21 cellular contexts compared by ENCODE assay signal in genomic region chr5:158903006-158903405, GRCh38.
A peak's percentile ranks its signal among the peaks of the same experiment; 100 is the strongest.
DNase-seq lines count a peak whose midpoint lies in the region; ATAC-seq and TF ChIP-seq lines count a peak whose summit lies in the region.
"Had no signal": no experiment of that assay in that cellular context is flagged by ENCODE, and none has a peak within 500 bp of the region (broad histone marks: within the 10 kb centered on the region; RNA-seq: fewer than 3 reads in every experiment).

No MANE protein-coding gene starts in this region.

- ATAC-seq in activated B cell treated with CpG ODN at 0.5 μM for 24 hours (ENCODE audit: low read depth) (no peak), naive B cell (ENCODE audit: low read depth in 2 of 2) (no peak), HG03571 (IDR thresholded peaks at IDR 0.05; ENCODE audit: unreplicated experiment) (no peak), HG03095 (IDR thresholded peaks at IDR 0.05; ENCODE audit: unreplicated experiment) (no peak)
- ATAC-seq: Panc1 had no signal

- DNase-seq in NCI-H82 (lab: John Stamatoyannopoulos, UW) (peak; percentile 64), NCI-H82 treated with DMSO at 0.1 percent for 48 hours (lab: John Stamatoyannopoulos, UW; ENCODE audit: unreplicated experiment) (no peak), activated B cell treated with CpG ODN at 0.5 μM for 24 hours (no peak), naive B cell (no peak), dedifferentiated amniotic fluid mesenchymal stem cell (ENCODE audit: extremely low spot score) (no peak), NCI-H1930 (lab: John Stamatoyannopoulos, UW) (no peak)
- DNase-seq: BE2C, Calu3, H9, HFFc6, Kasumi-1, NCI-H1092 treated with DMSO at 0.1 percent for 48 hours, NCI-H1436 treated with DMSO at 0.1 percent for 48 hours, NCI-H2029, NCI-H446 treated with DMSO at 0.1 percent for 48 hours, NCI-H526, SHP77, SW 1271 had no signal

- CTCF ChIA-PET in activated B cell treated with CpG ODN at 0.5 μM for 24 hours (lab: Charles Lee), result interaction anchor here (1.4 kb wide), 1 partner anchor 204 kb away, joined by 3 read pairs; no protein-coding TSS in a partner anchor

- H3K4me3 Mint-ChIP-seq in activated B cell treated with CpG ODN at 0.5 μM for 24 hours (no peak overlapping the region), naive B cell (no peak overlapping the region)
- H3K4me3 Mint-ChIP-seq: H9, HFFc6 had no signal

- intact Hi-C loops in activated B cell treated with CpG ODN at 0.5 μM for 24 hours (cut with micrococcal nuclease), result no loop called here

- TF ChIP-seq CTCF in activated B cell treated with CpG ODN at 0.5 μM for 24 hours (IDR thresholded peaks at IDR 0.05), result no peak

- H3K9me3 Mint-ChIP-seq in activated B cell treated with CpG ODN at 0.5 μM for 24 hours (no peaks in the 10 kb centered on the region), naive B cell (peaks cover 0 to 2% (median 0%) of the 10 kb centered on the region in 7 donors)
- H3K9me3 Mint-ChIP-seq: H9 had no signal

- H3K27me3 Mint-ChIP-seq in activated B cell treated with CpG ODN at 0.5 μM for 24 hours (no peaks in the 10 kb centered on the region), naive B cell (no peaks in the 10 kb centered on the region)

- H3K4me1 Mint-ChIP-seq in activated B cell treated with CpG ODN at 0.5 μM for 24 hours (peaks cover 85% of the 10 kb centered on the region), naive B cell (peaks cover 54 to 68% (median 62%) of the 10 kb centered on the region in 3 donors)

- POLR2A ChIA-PET in activated B cell treated with CpG ODN at 0.5 μM for 24 hours (lab: Charles Lee), result interaction anchor here (0.9 to 7.6 kb wide), 3 partner anchors 30 to 197 kb away, joined by 3 to 87 read pairs (median 12); partner anchors contain the start of gene EBF1

- H3K27ac Mint-ChIP-seq in activated B cell treated with CpG ODN at 0.5 μM for 24 hours (peak overlapping the region; percentile 65), naive B cell (peak overlapping the region in 5 of 6 donors; percentile 16 to 79 (median 40))
- H3K27ac Mint-ChIP-seq: HFFc6 had no signal

- H3K36me3 Mint-ChIP-seq in activated B cell treated with CpG ODN at 0.5 μM for 24 hours (ENCODE audit: low read depth) (peaks cover 58% of the 10 kb centered on the region), naive B cell (peaks cover 0 to 8% of the 10 kb centered on the region in 2 donors)
